Comparison of ENCODE assay signal across 20 cellular contexts in the genomic region with DNA sequence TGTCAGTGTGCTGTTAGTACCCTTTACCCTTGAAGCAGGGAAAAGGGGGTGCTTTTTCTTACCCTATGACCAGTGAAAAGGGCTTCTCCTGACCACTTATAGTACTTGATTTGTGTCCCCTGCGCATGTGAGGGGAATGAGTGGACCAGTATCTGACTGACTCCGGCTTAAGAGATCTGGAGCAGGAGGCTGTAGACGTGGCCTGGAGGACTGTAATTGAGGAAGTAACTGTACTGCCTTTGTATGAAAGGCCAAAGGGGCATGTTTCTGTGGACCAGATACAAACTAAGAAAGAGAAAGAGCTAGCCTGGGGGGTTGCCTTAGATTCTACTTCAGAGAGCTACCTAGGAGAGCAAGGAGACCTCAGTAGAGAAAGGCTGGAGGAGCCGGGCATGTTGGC.
DNase-seq lines count a peak whose midpoint lies in the region; ATAC-seq and TF ChIP-seq lines count a peak whose summit lies in the region.
"Had no signal": no experiment of that assay in that cellular context is flagged by ENCODE, and none has a peak within 500 bp of the region (broad histone marks: within the 10 kb centered on the region; RNA-seq: fewer than 3 reads in every experiment).

No MANE protein-coding gene starts in this region.

- no peak for TF ChIP-seq POLR2A in transverse colon (IDR thresholded peaks at IDR 0.05)

- TF ChIP-seq EP300 in transverse colon (IDR thresholded peaks at IDR 0.05; ENCODE audit: low read depth) = no peak

- H3K4me3 ChIP-seq in transverse colon = no peak overlapping the region
- H3K4me3 ChIP-seq: esophagus squamous epithelium, GM23248, testis had no signal

- in situ Hi-C loops in transverse colon (cut with MboI; ENCODE audit: low pct_ligation_motif_present in 1 of 4, low pct_unique_long_range_greater_than_20kb in 1 of 4, low sequenced_read_pairs in 3 of 4) = no loop called here

- H3K9me3 ChIP-seq in transverse colon = no peaks in the 10 kb centered on the region
- H3K9me3 ChIP-seq: esophagus squamous epithelium, testis had no signal

- 66 to 67% methylated on average over 3 to 4 of the region's 4 CpGs for WGBS in transverse colon (ENCODE audit: low coverage in 1 of 2), 2 donors

- peak overlapping the region; percentile 57 to 77 (median 70) for H3K27ac ChIP-seq in transverse colon
- H3K27ac ChIP-seq: esophagus squamous epithelium, GM23248, testis had no signal

- peaks cover 0 to 44% (median 18%) of the 10 kb centered on the region in 4 donors for H3K4me1 ChIP-seq in transverse colon
- H3K4me1 ChIP-seq: testis had no signal

- no peaks in the 10 kb centered on the region for H3K27me3 ChIP-seq in transverse colon
- H3K27me3 ChIP-seq: esophagus squamous epithelium, testis had no signal

- H3K36me3 ChIP-seq in transverse colon = no peaks in the 10 kb centered on the region
- H3K36me3 ChIP-seq: esophagus squamous epithelium had no signal

- ATAC-seq in left colon = peak; percentile 72
- no peak for ATAC-seq in esophagus mucosa

- intact Hi-C loops in left colon (cut with DNase I, micrococcal nuclease) (no loop called here), transverse colon (cut with DNase I; ENCODE audit: low total_unique reads) (no loop called here)

- no peak for TF ChIP-seq CTCF in transverse colon (IDR thresholded peaks at IDR 0.05)

- peak; percentile 58 to 63 for DNase-seq in Kasumi-1 (lab: John Stamatoyannopoulos, UW)
- DNase-seq in SKM-1 (lab: John Stamatoyannopoulos, UW; ENCODE audit: unreplicated experiment) = peak; percentile 34
- DNase-seq in left colon = no peak
- peak; percentile 40 for DNase-seq in transverse colon
- DNase-seq in NCI-H748 treated with DMSO at 0.1 percent for 48 hours (lab: John Stamatoyannopoulos, UW) = no peak
- no peak for DNase-seq in cortex of kidney (lab: John Stamatoyannopoulos, UW)
- DNase-seq: activated CD4-positive, alpha-beta T cell treated with anti-CD3 and anti-CD28 coated beads, Interleukin-2, amount 50 U/mL, for 1 hour; activated naive CD4-positive, alpha-beta T cell; amniotic stem cell; caudate nucleus; COR-L47; esophagus squamous epithelium; GM23248; Karpas-422; NCI-H1417; retina; stimulated activated CD4-positive, alpha-beta T cell treated with anti-CD3 and anti-CD28 coated beads, Interleukin-12 subunit alpha, Interleukin-12 subunit beta, amount 100 ng/mL, for 4 hours; SW 1271; testis had no signal

Comparison
In these comparisons a context has a peak if more than half of its experiments do, and no peak if none do; other contexts are left out.
1. DNase-seq: peak in Kasumi-1 (2 of 2), SKM-1 (single experiment) and transverse colon (single experiment); none in left colon (0 of 2), NCI-H748 treated with DMSO at 0.1 percent for 48 hours (single experiment) and cortex of kidney (single experiment).